In the genomic region with DNA sequence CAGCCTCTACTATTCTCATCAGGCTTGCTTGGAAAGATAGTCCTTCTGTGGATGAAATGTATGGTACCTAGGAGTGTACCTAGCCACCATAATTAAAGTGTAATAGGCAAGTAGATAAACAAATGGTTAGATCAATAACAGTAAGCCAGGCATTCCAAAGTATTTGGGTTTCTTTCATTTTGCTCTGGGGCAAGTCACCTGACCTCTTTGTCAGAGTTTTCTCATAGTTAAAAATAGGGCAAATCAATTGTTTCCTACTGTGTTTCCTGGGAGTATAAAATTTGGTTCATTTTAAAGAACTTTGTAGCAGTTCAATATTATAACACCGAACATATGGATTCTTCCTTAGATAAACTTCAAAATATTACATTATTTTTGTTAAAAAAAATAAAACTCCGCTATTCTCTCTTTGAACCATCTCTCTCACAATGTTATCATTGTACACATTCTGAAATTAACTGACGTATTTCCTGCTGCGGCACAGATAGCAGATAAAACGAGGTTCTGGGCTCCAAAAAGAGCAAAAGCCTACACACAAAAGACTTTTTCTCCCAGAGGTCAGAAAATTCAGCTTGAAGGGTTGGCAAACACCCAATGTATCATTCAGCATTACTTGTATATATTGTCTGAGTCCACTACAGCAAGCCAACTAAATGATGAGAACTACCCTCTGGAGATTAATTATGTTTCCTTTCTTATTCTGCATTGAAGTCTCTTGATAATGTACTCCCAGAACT, we compare ENCODE assay signal across 1 cellular context.
TF ChIP-seq lines count a peak whose summit lies in the region.

No MANE protein-coding gene starts in this region.

TF ChIP-seq in HepG2, 621 proteins besides CTCF, POLR2A, EP300 and RAD21 (continued from another document):
- TF ChIP-seq, protein P1, sequence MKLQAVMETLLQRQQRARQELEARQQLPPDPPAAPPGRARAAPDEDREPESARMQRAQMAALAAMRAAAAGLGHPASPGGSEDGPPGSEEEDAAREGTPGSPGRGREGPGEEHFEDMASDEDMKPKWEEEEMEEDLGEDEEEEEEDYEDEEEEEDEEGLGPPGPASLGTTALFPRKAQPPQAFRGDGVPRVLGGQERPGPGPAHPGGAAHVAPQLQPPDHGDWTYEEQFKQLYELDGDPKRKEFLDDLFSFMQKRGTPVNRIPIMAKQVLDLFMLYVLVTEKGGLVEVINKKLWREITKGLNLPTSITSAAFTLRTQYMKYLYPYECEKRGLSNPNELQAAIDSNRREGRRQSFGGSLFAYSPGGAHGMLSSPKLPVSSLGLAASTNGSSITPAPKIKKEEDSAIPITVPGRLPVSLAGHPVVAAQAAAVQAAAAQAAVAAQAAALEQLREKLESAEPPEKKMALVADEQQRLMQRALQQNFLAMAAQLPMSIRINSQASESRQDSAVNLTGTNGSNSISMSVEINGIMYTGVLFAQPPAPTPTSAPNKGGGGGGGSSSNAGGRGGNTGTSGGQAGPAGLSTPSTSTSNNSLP (IDR thresholded peaks at IDR 0.05; ENCODE audit: low read depth, low read length): no peak
- TF ChIP-seq FOSL2 (CRISPR knock-in tag; IDR thresholded peaks at IDR 0.05) (no peak), HMGXB3 (CRISPR knock-in tag; IDR thresholded peaks at IDR 0.05; ENCODE audit: borderline replicate concordance) (no peak), ZSCAN29 (CRISPR knock-in tag; conservative IDR thresholded peaks at IDR 0.05) (no peak), ZNF605 (CRISPR knock-in tag; IDR thresholded peaks at IDR 0.05) (no peak), ZNF34 (CRISPR knock-in tag; IDR thresholded peaks at IDR 0.05; ENCODE audit: borderline replicate concordance) (no peak), ZFP1 (CRISPR knock-in tag; IDR thresholded peaks at IDR 0.05) (no peak), NR2F1 (CRISPR knock-in tag; IDR thresholded peaks at IDR 0.05) (no peak), ZNF30 (CRISPR knock-in tag; IDR thresholded peaks at IDR 0.05) (no peak), SIX4 (CRISPR knock-in tag; IDR thresholded peaks at IDR 0.05) (no peak)
- TF ChIP-seq, protein P2, sequence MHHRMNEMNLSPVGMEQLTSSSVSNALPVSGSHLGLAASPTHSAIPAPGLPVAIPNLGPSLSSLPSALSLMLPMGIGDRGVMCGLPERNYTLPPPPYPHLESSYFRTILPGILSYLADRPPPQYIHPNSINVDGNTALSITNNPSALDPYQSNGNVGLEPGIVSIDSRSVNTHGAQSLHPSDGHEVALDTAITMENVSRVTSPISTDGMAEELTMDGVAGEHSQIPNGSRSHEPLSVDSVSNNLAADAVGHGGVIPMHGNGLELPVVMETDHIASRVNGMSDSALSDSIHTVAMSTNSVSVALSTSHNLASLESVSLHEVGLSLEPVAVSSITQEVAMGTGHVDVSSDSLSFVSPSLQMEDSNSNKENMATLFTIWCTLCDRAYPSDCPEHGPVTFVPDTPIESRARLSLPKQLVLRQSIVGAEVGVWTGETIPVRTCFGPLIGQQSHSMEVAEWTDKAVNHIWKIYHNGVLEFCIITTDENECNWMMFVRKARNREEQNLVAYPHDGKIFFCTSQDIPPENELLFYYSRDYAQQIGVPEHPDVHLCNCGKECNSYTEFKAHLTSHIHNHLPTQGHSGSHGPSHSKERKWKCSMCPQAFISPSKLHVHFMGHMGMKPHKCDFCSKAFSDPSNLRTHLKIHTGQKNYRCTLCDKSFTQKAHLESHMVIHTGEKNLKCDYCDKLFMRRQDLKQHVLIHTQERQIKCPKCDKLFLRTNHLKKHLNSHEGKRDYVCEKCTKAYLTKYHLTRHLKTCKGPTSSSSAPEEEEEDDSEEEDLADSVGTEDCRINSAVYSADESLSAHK (CRISPR knock-in tag; IDR thresholded peaks at IDR 0.05; ENCODE audit: borderline replicate concordance): no peak
